ENCODE assay signal across 9 cellular contexts in the genomic region with DNA sequence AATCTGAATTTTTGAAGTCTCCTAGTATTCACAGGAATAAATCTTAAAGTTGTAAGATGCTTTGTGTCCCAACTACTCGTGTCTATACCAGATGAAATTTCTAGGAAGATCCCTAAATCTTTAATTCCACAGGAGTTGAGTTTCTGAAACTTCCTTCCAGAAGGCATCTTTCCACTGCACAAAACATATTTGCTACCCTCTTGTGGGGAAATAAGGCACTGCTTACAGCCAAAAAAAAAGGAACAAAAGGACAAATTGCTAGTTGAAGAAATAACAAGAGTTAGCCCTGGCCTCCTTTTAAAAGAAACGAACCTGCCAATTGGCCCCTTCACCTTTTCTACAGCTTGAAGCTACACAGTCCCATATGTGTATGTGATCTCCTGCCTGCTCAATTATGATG. TPM values are rescaled to one million over a fixed set of nuclear protein-coding genes. Genes with fewer than 3 reads are reported as not detected.
A peak's percentile ranks its signal among the peaks of the same experiment; 100 is the strongest.
DNase-seq lines count a peak whose midpoint lies in the region; ATAC-seq and TF ChIP-seq lines count a peak whose summit lies in the region.
"Had no signal": no experiment of that assay in that cellular context is flagged by ENCODE, and none has a peak within 500 bp of the region (broad histone marks: within the 10 kb centered on the region; RNA-seq: fewer than 3 reads in every experiment).

No MANE protein-coding gene starts in this region.

- H3K27me3 Mint-ChIP-seq in endodermal cell (ENCODE audit: insufficient read depth), result no peaks in the 10 kb centered on the region

- peak; percentile 82 for TF ChIP-seq CTCF in endodermal cell (conservative IDR thresholded peaks at IDR 0.05)

- no peaks in the 10 kb centered on the region for H3K36me3 ChIP-seq in endodermal cell (ENCODE audit: control insufficient read depth, insufficient read depth, low read length)

- H3K4me1 Mint-ChIP-seq in endodermal cell, result peaks cover 23% of the 10 kb centered on the region

- no peak for ATAC-seq in GM19351 (IDR thresholded peaks at IDR 0.05; ENCODE audit: unreplicated experiment)

- H3K9me3 Mint-ChIP-seq in endodermal cell, result no peaks in the 10 kb centered on the region

- H3K9me3 ChIP-seq in endodermal cell (ENCODE audit: control insufficient read depth, low read length), result peaks cover 4% of the 10 kb centered on the region

- H3K4me3 Mint-ChIP-seq in endodermal cell, result no peak overlapping the region

- no peak overlapping the region for H3K27ac ChIP-seq in endodermal cell (ENCODE audit: low read depth, low read length)

- H3K9ac ChIP-seq in endodermal cell (ENCODE audit: extremely low read depth, low read length, poor library complexity, severe bottlenecking), result no peak overlapping the region

- DNase-seq in DMS 273 (lab: John Stamatoyannopoulos, UW; ENCODE audit: unreplicated experiment), result peak; percentile 41
- no peak for DNase-seq in DMS 273 treated with DMSO at 0.1 percent for 48 hours (lab: John Stamatoyannopoulos, UW)
- DNase-seq in NCI-H2227 (lab: John Stamatoyannopoulos, UW; ENCODE audit: unreplicated experiment), result peak; percentile 11
- no peak for DNase-seq in endodermal cell
- DNase-seq in retina, result peak; percentile 21
- no peak for DNase-seq in NCI-H510A treated with DMSO at 0.1 percent for 48 hours (lab: John Stamatoyannopoulos, UW)
- DNase-seq in GF-D8 (lab: John Stamatoyannopoulos, UW), result no peak
- DNase-seq: NCI-H524 treated with DMSO at 0.1 percent for 48 hours had no signal

- no peaks in the 10 kb centered on the region for H3K36me3 Mint-ChIP-seq in endodermal cell (ENCODE audit: low read depth)

- WGBS in endodermal cell (ENCODE audit: insufficient coverage in 1 of 2, insufficient read length in 1 of 2), 2 experiments, result 31 to 38% methylated on average over 2 of the region's 2 CpGs

- no peaks in the 10 kb centered on the region for H3K27me3 ChIP-seq in endodermal cell (ENCODE audit: control insufficient read depth, insufficient read depth, low read length, poor library complexity, severe bottlenecking)

- H3K27ac Mint-ChIP-seq in endodermal cell, result no peak overlapping the region

- H3K4me3 ChIP-seq in endodermal cell (ENCODE audit: low read length), result no peak overlapping the region

- no peaks in the 10 kb centered on the region for H3K4me1 ChIP-seq in endodermal cell (ENCODE audit: control insufficient read depth, insufficient read depth, low read length)

RNA-seq across cellular contexts. Expression of gene TAFA4, which starts 54.0 kb away (rescaled TPM):
- under 1 TPM; 0.42 to 0.73 TPM for total RNA-seq in endodermal cell
- polyA plus RNA-seq in endodermal cell (2013, experiment 1 of 2), result 2.5 TPM
- 1.9 TPM for polyA plus RNA-seq in endodermal cell (2013, experiment 2 of 2)

Comparison
In these comparisons a context has a peak if more than half of its experiments do, and no peak if none do; other contexts are left out.
1. DNase-seq: peak in DMS 273 (single experiment), NCI-H2227 (single experiment) and retina (single experiment); none in DMS 273 treated with DMSO at 0.1 percent for 48 hours (single experiment), endodermal cell (single experiment), NCI-H510A treated with DMSO at 0.1 percent for 48 hours (single experiment) and GF-D8 (single experiment).